Comparison of ENCODE assay signal across 28 cellular contexts in genomic region chr17:12794919-12795517, GRCh38.
"Had no signal": no experiment of that assay in that cellular context is flagged by ENCODE, and none has a peak within 500 bp of the region (broad histone marks: within the 10 kb centered on the region; RNA-seq: fewer than 3 reads in every experiment).

No MANE protein-coding gene starts in this region.

- H3K36me3 ChIP-seq: ascending aorta, Peyer's patch had no signal

- ATAC-seq: activated CD4-positive, alpha-beta T cell treated with anti-CD3 and anti-CD28 coated beads for 36 hours; activated CD4-positive, CD25-positive, alpha-beta regulatory T cell treated with anti-CD3 and anti-CD28 coated beads, Interleukin-2, amount 50 U/mL, for 24 hours; activated CD8-positive, alpha-beta T cell treated with anti-CD3 and anti-CD28 coated beads, Interleukin-2, amount 10 ng/mL, durations not matched to agents 7 days and 5 days; PC-3; WTC11 had no signal

- H3K27ac ChIP-seq: ascending aorta, Peyer's patch, SK-N-MC had no signal

- H3K4me3 ChIP-seq: ascending aorta, Peyer's patch, SK-N-MC had no signal

- DNase-seq: activated CD4-positive, alpha-beta T cell treated with anti-CD3 and anti-CD28 coated beads for 36 hours; activated CD4-positive, alpha-beta T cell treated with anti-CD3 and anti-CD28 coated beads, Interleukin-2, amount 10 ng/mL, durations not matched to agents 7 days and 5 days; activated CD4-positive, alpha-beta T cell treated with anti-CD3 and anti-CD28 coated beads, Interleukin-2, amount 50 U/mL, for 48 hours; activated CD8-positive, alpha-beta T cell treated with anti-CD3 and anti-CD28 coated beads, Interleukin-2, amount 10 ng/mL, durations not matched to agents 7 days and 5 days; activated gamma-delta T cell; activated naive CD4-positive, alpha-beta T cell treated with Interleukin-2 at 50 U/mL for 16 hours; activated naive CD8-positive, alpha-beta T cell treated with anti-CD3 and anti-CD28 coated beads, Interleukin-2, amount 10 ng/mL, durations not matched to agents 7 days and 5 days; activated T-cell treated with anti-CD3 and anti-CD28 coated beads, Interleukin-2, amount 50 U/mL, for 24 hours; amygdala; cerebellar nuclear complex; Karpas-422; NCI-H1048; NCI-H1105 treated with DMSO at 0.1 percent for 48 hours; NCI-H1436; NCI-H1694; NCI-H2029; NCI-H510A; NCI-H748 treated with DMSO at 0.1 percent for 48 hours; NK-92 treated with Interleukin-12 subunit alpha and Interleukin-12 subunit beta, amount 100 ng/mL, for 24 hours; PC-3; Peyer's patch; Right ventricle myocardium superior; RPMI8226; T1000 had no signal

- H3K27me3 ChIP-seq: ascending aorta, Peyer's patch had no signal

- H3K9me3 ChIP-seq: ascending aorta, Peyer's patch had no signal
